In the genomic region with DNA sequence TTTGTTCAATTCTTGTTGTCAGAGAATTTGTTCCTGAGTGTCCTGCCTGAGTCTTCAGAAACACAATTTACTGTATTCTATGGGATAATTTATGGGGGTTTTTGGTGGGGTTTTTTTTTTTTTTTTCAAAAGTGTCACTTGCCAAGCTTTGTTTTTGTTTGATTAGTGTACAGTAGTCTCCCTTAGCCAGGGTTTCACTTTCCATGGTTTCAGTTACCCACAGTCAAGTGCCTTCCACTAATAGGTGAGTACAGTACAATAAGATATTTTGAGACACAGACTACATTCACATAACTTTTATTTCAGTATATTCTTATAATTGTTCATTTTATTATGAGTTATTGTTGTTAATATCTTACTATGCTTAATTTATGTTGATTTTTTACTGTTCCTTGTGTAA, we compare ENCODE assay signal across 13 cellular contexts.
"Had no signal": no experiment of that assay in that cellular context is flagged by ENCODE, and none has a peak within 500 bp of the region (broad histone marks: within the 10 kb centered on the region; RNA-seq: fewer than 3 reads in every experiment).

No MANE protein-coding gene starts in this region.

- H3K27ac Mint-ChIP-seq: naive B cell; stimulated activated naive CD8-positive, alpha-beta T cell treated with anti-CD3 and anti-CD28 coated beads, Interleukin-15, Interleukin-2, amounts not matched to agents 100 ng/mL and 50 ng/mL, for 24 hours had no signal

- ATAC-seq: esophagus mucosa, heart left ventricle, upper lobe of right lung had no signal

- H3K4me1 Mint-ChIP-seq: naive B cell had no signal

- H3K9me3 Mint-ChIP-seq: stimulated activated naive CD8-positive, alpha-beta T cell treated with anti-CD3 and anti-CD28 coated beads, Interleukin-15, Interleukin-2, amounts not matched to agents 100 ng/mL and 50 ng/mL, for 24 hours had no signal

- H3K4me3 Mint-ChIP-seq: naive B cell; stimulated activated naive CD8-positive, alpha-beta T cell treated with anti-CD3 and anti-CD28 coated beads, Interleukin-15, Interleukin-2, amounts not matched to agents 100 ng/mL and 50 ng/mL, for 24 hours had no signal

- DNase-seq: cortex of kidney; effector memory CD4-positive, alpha-beta T cell; heart left ventricle; hippocampal formation; mesendoderm; naive B cell; posterior cingulate gyrus; sigmoid colon; stimulated activated CD4-positive, alpha-beta T cell treated with anti-CD3 and anti-CD28 coated beads, Interleukin-12 subunit alpha, Interleukin-12 subunit beta, amount 100 ng/mL, for 4 hours; testis; upper lobe of right lung had no signal
